Comparison of ENCODE assay signal across 1 cellular context in genomic region chr22:37186997-37187522, GRCh38.
TF ChIP-seq lines count a peak whose summit lies in the region.

No MANE protein-coding gene starts in this region.

TF ChIP-seq in HepG2, 621 proteins besides CTCF, POLR2A, EP300 and RAD21:
- no peak for TF ChIP-seq TFDP2 (CRISPR knock-in tag; IDR thresholded peaks at IDR 0.05)
- TF ChIP-seq ZNF768 (CRISPR knock-in tag; IDR thresholded peaks at IDR 0.05): peak; percentile 71; the same call in 1 of the 2 replicates
